In genomic region chr1:11781298-11781697, GRCh38 we compare ENCODE assay signal across 1 cellular context.
TF ChIP-seq lines count a peak whose summit lies in the region.

No MANE protein-coding gene starts in this region.

TF ChIP-seq in WTC11, 78 proteins besides CTCF, POLR2A, EP300 and RAD21 (continued from another document):
- no peak for TF ChIP-seq CDX4 (CRISPR knock-in tag; IDR thresholded peaks at IDR 0.05; ENCODE audit: borderline replicate concordance)
- TF ChIP-seq IRF1 (CRISPR knock-in tag; IDR thresholded peaks at IDR 0.05), result no peak
- TF ChIP-seq FOXP1 (CRISPR knock-in tag; IDR thresholded peaks at IDR 0.05; ENCODE audit: borderline replicate concordance), result no peak
- no peak for TF ChIP-seq SMAD4 (CRISPR knock-in tag; IDR thresholded peaks at IDR 0.05)
- TF ChIP-seq ZNF317 (CRISPR knock-in tag; IDR thresholded peaks at IDR 0.05; ENCODE audit: borderline replicate concordance, low read depth), result no peak
- no peak for TF ChIP-seq GABPB1 (CRISPR knock-in tag; IDR thresholded peaks at IDR 0.05)
- TF ChIP-seq ZSCAN18 (CRISPR knock-in tag; IDR thresholded peaks at IDR 0.05), result no peak
- no peak for TF ChIP-seq ATF6 (CRISPR knock-in tag; IDR thresholded peaks at IDR 0.05)
- no peak for TF ChIP-seq ATF1 (CRISPR knock-in tag; IDR thresholded peaks at IDR 0.05)
- TF ChIP-seq ZNF281 (CRISPR knock-in tag; IDR thresholded peaks at IDR 0.05), result no peak
- no peak for TF ChIP-seq MXD4 (CRISPR knock-in tag; IDR thresholded peaks at IDR 0.05; ENCODE audit: borderline replicate concordance)
